18 cellular contexts compared by ENCODE assay signal in the genomic region with DNA sequence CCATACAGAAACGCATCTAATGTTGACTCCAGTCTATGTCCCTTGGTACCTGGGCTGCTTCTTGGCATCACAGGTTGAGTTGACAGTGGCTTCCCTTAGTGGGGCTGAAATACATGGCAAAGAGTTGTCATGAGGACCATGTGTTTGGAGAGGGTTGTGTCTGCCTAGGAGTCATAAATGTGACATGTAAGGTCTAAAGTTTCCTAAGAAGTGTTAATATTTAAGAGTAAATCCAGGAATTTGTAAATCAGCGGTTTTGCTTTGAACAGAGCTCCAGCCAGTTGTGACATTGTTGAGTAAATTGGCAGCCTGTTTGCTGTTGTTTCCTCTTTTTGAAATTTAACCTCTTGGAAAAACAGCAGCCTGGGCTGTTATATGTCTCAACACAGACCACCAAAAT.
"Had no signal": no experiment of that assay in that cellular context is flagged by ENCODE, and none has a peak within 500 bp of the region (broad histone marks: within the 10 kb centered on the region; RNA-seq: fewer than 3 reads in every experiment).

No MANE protein-coding gene starts in this region.

- H3K9me3 ChIP-seq: ascending aorta, esophagus squamous epithelium, gastroesophageal sphincter, lower lobe of right lung, prostate gland, suprapubic skin had no signal

- H3K27me3 ChIP-seq: ascending aorta, esophagus squamous epithelium, gastroesophageal sphincter, suprapubic skin had no signal

- DNase-seq: activated CD4-positive, alpha-beta T cell treated with anti-CD3 and anti-CD28 coated beads, Interleukin-2, amount 10 ng/mL, durations not matched to agents 24 days and 14 days; activated CD8-positive, alpha-beta memory T cell treated with anti-CD3 and anti-CD28 coated beads for 24 hours; activated naive CD4-positive, alpha-beta T cell treated with Interleukin-2 at 50 U/mL for 16 hours; activated naive CD8-positive, alpha-beta T cell treated with anti-CD3 and anti-CD28 coated beads, Interleukin-2, amount 50 U/mL, for 24 hours; esophagus squamous epithelium; kidney; lower lobe of right lung; naive B cell; nucleus accumbens; stimulated activated CD4-positive, alpha-beta T cell treated with anti-CD3 and anti-CD28 coated beads, Interleukin-12 subunit alpha, Interleukin-12 subunit beta, amount 100 ng/mL, for 4 hours; stimulated activated naive CD4-positive, alpha-beta T cell treated with Interleukin-2 at 50 U/mL for 16 hours; T-cell had no signal

- H3K4me1 ChIP-seq: ascending aorta, esophagus squamous epithelium, gastroesophageal sphincter, lower lobe of right lung, prostate gland, suprapubic skin had no signal

- ATAC-seq: activated naive CD8-positive, alpha-beta T cell treated with anti-CD3 and anti-CD28 coated beads, Interleukin-2, amount 50 U/mL, for 24 hours; gastroesophageal sphincter; lower lobe of right lung; sciatic nerve; T-cell; WTC11 had no signal

- FAIRE-seq: kidney had no signal

- H3K27ac ChIP-seq: ascending aorta, esophagus squamous epithelium, gastroesophageal sphincter, lower lobe of right lung, prostate gland, suprapubic skin had no signal

- H3K4me3 ChIP-seq: ascending aorta, esophagus squamous epithelium, gastroesophageal sphincter, lower lobe of right lung, prostate gland, suprapubic skin had no signal

- H3K36me3 ChIP-seq: ascending aorta, esophagus squamous epithelium, gastroesophageal sphincter, lower lobe of right lung, prostate gland, suprapubic skin had no signal
